In the genomic region with DNA sequence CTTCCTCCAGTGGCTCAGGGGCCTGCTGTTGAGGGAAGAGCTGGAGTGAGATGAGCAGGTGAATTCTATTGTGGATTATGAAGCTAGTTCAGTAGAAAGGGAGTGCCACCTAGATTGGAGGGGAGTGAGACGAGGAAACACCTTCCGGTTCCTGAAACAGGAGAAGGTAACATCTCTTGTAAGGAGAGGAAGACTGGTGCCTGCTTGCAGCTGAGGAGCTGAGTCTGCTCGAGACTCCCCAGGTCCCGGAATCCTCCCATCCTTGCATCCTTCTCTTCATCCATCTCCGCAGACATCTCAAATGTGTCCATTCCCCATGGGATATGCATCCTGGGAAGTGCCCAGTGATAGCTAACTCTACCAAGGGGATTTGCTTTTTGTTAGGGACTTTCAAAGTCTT, we compare ENCODE assay signal across 5 cellular contexts.
"Had no signal": no experiment of that assay in that cellular context is flagged by ENCODE, and none has a peak within 500 bp of the region (broad histone marks: within the 10 kb centered on the region; RNA-seq: fewer than 3 reads in every experiment).

No MANE protein-coding gene starts in this region.

- DNase-seq: IMR-90, KBM-7, KG1 had no signal

- H3K27ac ChIP-seq: HL-60 had no signal

- H3K4me3 ChIP-seq: K562 had no signal

- ATAC-seq: K562 had no signal

- FAIRE-seq: K562 had no signal
